ENCODE assay signal across 8 cellular contexts in genomic region chr1:202625416-202626360, GRCh38.
DNase-seq lines count a peak whose midpoint lies in the region; ATAC-seq and TF ChIP-seq lines count a peak whose summit lies in the region.

No MANE protein-coding gene starts in this region.

- no peak for TF ChIP-seq EP300 in ovary (IDR thresholded peaks at IDR 0.05)

- DNase-seq in NCI-H2029 (lab: John Stamatoyannopoulos, UW) (peak; percentile 4), NCI-H2029 treated with DMSO at 0.1 percent for 48 hours (lab: John Stamatoyannopoulos, UW) (no peak), Peyer's patch (peak; percentile 54 to 81 (median 77)), foreskin fibroblast (peak; percentile 49 to 82), ovary (peak; percentile 69 to 86 (median 76))
- peak; percentile 19 to 23 for DNase-seq in activated T-helper 1 cell treated with anti-CD3 and anti-CD28 coated beads, Interleukin-2, amount 50 U/mL, for 16 hours (ENCODE audit: low read depth in 1 of 2, low spot score in 1 of 2)

- H3K9me3 ChIP-seq in Peyer's patch = no peaks in the 10 kb centered on the region
- no peaks in the 10 kb centered on the region for H3K9me3 ChIP-seq in ovary

- ATAC-seq in HG03442 (IDR thresholded peaks at IDR 0.05; ENCODE audit: unreplicated experiment) = peak; percentile 50
- no peak for ATAC-seq in HG03097 (IDR thresholded peaks at IDR 0.05; ENCODE audit: low FRiP score, unreplicated experiment)

- H3K4me3 ChIP-seq in Peyer's patch (no peak overlapping the region), foreskin fibroblast (ENCODE audit: low read depth in 1 of 2, low read length in 2 of 2) (no peak overlapping the region), ovary (no peak overlapping the region)

- H3K4me1 ChIP-seq in Peyer's patch (peaks cover 0 to 28% (median 10%) of the 10 kb centered on the region in 4 donors), ovary (ENCODE audit: insufficient read depth) (peaks cover 9% of the 10 kb centered on the region)

- peak; percentile 41 to 67 (median 58) for TF ChIP-seq CTCF in Peyer's patch (IDR thresholded peaks at IDR 0.05)
- TF ChIP-seq CTCF in foreskin fibroblast (IDR thresholded peaks at IDR 0.05; ENCODE audit: low read depth, low read length) = peak; percentile 68
- peak; percentile 53 to 59 (median 53) for TF ChIP-seq CTCF in ovary (IDR thresholded peaks at IDR 0.05)

- no peak for TF ChIP-seq POLR2A in Peyer's patch (IDR thresholded peaks at IDR 0.05)
- no peak for TF ChIP-seq POLR2A in ovary (IDR thresholded peaks at IDR 0.05)

- H3K36me3 ChIP-seq in Peyer's patch = no peaks in the 10 kb centered on the region
- no peaks in the 10 kb centered on the region for H3K36me3 ChIP-seq in ovary

- intact Hi-C loops in ovary (cut with DNase I) = loop anchor here in 1 of 4 donors (10.0 kb wide), 1 partner anchor 51 kb away; no protein-coding TSS in a partner anchor

- 34 to 41% (median 35%) methylated on average over 24 to 28 of the region's 28 CpGs for WGBS in ovary, 3 donors

- no peaks in the 10 kb centered on the region for H3K27me3 ChIP-seq in Peyer's patch
- no peaks in the 10 kb centered on the region for H3K27me3 ChIP-seq in ovary

- H3K27ac ChIP-seq in Peyer's patch (no peak overlapping the region), ovary (no peak overlapping the region)
